In the genomic region with DNA sequence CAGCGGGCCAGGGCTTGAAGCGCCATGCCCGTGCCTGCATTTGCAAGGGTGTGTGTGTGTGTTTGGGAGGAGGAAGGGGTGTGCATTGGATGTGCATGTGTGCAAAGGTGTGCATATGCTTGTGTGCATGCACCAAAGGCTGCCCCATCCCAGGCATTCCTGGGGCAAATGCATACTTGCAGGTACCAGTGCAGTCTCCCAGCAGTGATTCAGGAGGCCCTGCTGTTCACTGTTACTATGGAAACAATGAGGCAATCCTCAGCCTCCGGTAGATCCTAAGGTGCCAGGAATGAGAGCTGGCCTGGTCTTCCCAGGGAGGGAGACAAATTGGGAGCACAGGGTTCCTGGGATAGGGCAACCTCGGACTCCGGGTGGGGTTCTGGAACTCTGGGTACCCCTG, we compare ENCODE assay signal across 13 cellular contexts. TPM values are rescaled to one million over a fixed set of nuclear protein-coding genes. Genes with fewer than 3 reads are reported as not detected.
A peak's percentile ranks its signal among the peaks of the same experiment; 100 is the strongest.
DNase-seq lines count a peak whose midpoint lies in the region; ATAC-seq, FAIRE-seq and TF ChIP-seq lines count a peak whose summit lies in the region.
"Had no signal": no experiment of that assay in that cellular context is flagged by ENCODE, and none has a peak within 500 bp of the region (broad histone marks: within the 10 kb centered on the region; RNA-seq: fewer than 3 reads in every experiment).

No MANE protein-coding gene starts in this region.

- in situ Hi-C loops in astrocyte of the spinal cord (cut with HindIII; ENCODE audit: low sequenced_read_pairs) = no loop called here

- H3K27me3 Mint-ChIP-seq in activated CD8-positive, alpha-beta memory T cell treated with anti-CD3 and anti-CD28 coated beads, Interleukin-2, amount 10 ng/mL, durations not matched to agents 7 days and 5 days = peaks cover 40% of the 10 kb centered on the region

- CTCF ChIA-PET in activated CD8-positive, alpha-beta memory T cell treated with anti-CD3 and anti-CD28 coated beads, Interleukin-2, amount 10 ng/mL, durations not matched to agents 7 days and 5 days (lab: Charles Lee) = interaction anchor here (0.8 to 2.4 kb wide), 4 partner anchors 14 to 166 kb away, joined by 3 to 8 read pairs (median 4); no protein-coding TSS in a partner anchor

- peak; percentile 43 for FAIRE-seq in H54 (lab: Jason Lieb, UNC)
- FAIRE-seq: GM18507 had no signal

- H3K9me3 Mint-ChIP-seq in activated CD8-positive, alpha-beta memory T cell treated with anti-CD3 and anti-CD28 coated beads, Interleukin-2, amount 10 ng/mL, durations not matched to agents 7 days and 5 days (ENCODE audit: low read depth) = no peaks in the 10 kb centered on the region
- H3K9me3 Mint-ChIP-seq: stimulated activated memory B cell treated with anti-CD40 and anti-IgM and Interleukin-4, amounts not matched to agents 10 μg/mL and 1 μg/mL and 100 μg/mL, for 72 hours had no signal

- TF ChIP-seq POLR2A in H54 (IDR thresholded peaks at IDR 0.05; ENCODE audit: low read depth, low read length) = no peak

- H3K36me3 ChIP-seq in kidney epithelial cell (ENCODE audit: control insufficient read depth, insufficient read depth, low read length) = no peaks in the 10 kb centered on the region

- TF ChIP-seq CTCF in astrocyte of the spinal cord (IDR thresholded peaks at IDR 0.05; ENCODE audit: low read depth, low read length) = no peak
- TF ChIP-seq CTCF in kidney epithelial cell (IDR thresholded peaks at IDR 0.05; ENCODE audit: insufficient read depth, low read length, poor library complexity, severe bottlenecking) = no peak

- H3K4me1 Mint-ChIP-seq in activated CD8-positive, alpha-beta memory T cell treated with anti-CD3 and anti-CD28 coated beads, Interleukin-2, amount 10 ng/mL, durations not matched to agents 7 days and 5 days = no peaks in the 10 kb centered on the region

- no peak overlapping the region for H3K27ac Mint-ChIP-seq in activated CD8-positive, alpha-beta memory T cell treated with anti-CD3 and anti-CD28 coated beads, Interleukin-2, amount 10 ng/mL, durations not matched to agents 7 days and 5 days
- H3K27ac Mint-ChIP-seq: stimulated activated memory B cell treated with anti-CD40 and anti-IgM and Interleukin-4, amounts not matched to agents 10 μg/mL and 1 μg/mL and 100 μg/mL, for 72 hours had no signal

- H3K4me3 ChIP-seq in astrocyte of the spinal cord (ENCODE audit: low read depth, low read length) (no peak overlapping the region), kidney epithelial cell (ENCODE audit: low read depth, low read length) (no peak overlapping the region)

- H3K36me3 Mint-ChIP-seq in activated CD8-positive, alpha-beta memory T cell treated with anti-CD3 and anti-CD28 coated beads, Interleukin-2, amount 10 ng/mL, durations not matched to agents 7 days and 5 days = no peaks in the 10 kb centered on the region
- H3K36me3 Mint-ChIP-seq: stimulated activated memory B cell treated with anti-CD40 and anti-IgM and Interleukin-4, amounts not matched to agents 10 μg/mL and 1 μg/mL and 100 μg/mL, for 72 hours had no signal

- peaks cover 10% of the 10 kb centered on the region for H3K27me3 ChIP-seq in kidney epithelial cell (ENCODE audit: control insufficient read depth, insufficient read depth, low read length)

- DNase-seq in DMS53 treated with DMSO at 0.1 percent for 48 hours (lab: John Stamatoyannopoulos, UW; ENCODE audit: unreplicated experiment) (peak; percentile 9), H54 (ENCODE audit: insufficient read length, low spot score) (peak; percentile 96), astrocyte of the spinal cord (ENCODE audit: low read depth, low spot score) (peak; percentile 19), kidney epithelial cell (ENCODE audit: low read depth) (peak; percentile 19), glomerular visceral epithelial cell (ENCODE audit: extremely low spot score) (no peak)
- no peak for DNase-seq in activated CD4-positive, alpha-beta T cell treated with anti-CD3 and anti-CD28 coated beads for 4 hours
- no peak for DNase-seq in activated CD8-positive, alpha-beta memory T cell treated with anti-CD3 and anti-CD28 coated beads, Interleukin-2, amount 10 ng/mL, durations not matched to agents 7 days and 5 days
- DNase-seq: Calu3 had no signal

- no peak for ATAC-seq in activated CD8-positive, alpha-beta memory T cell treated with anti-CD3 and anti-CD28 coated beads, Interleukin-2, amount 10 ng/mL, durations not matched to agents 7 days and 5 days
- ATAC-seq: left colon had no signal

- H3K4me3 Mint-ChIP-seq in activated CD8-positive, alpha-beta memory T cell treated with anti-CD3 and anti-CD28 coated beads, Interleukin-2, amount 10 ng/mL, durations not matched to agents 7 days and 5 days = no peak overlapping the region
- H3K4me3 Mint-ChIP-seq: stimulated activated memory B cell treated with anti-CD40 and anti-IgM and Interleukin-4, amounts not matched to agents 10 μg/mL and 1 μg/mL and 100 μg/mL, for 72 hours had no signal

RNA-seq across cellular contexts. Expression of gene FNDC5, which starts 7.5 kb away (rescaled TPM):
- total RNA-seq in kidney epithelial cell = 0.08 TPM in 1 of 2 replicates, not detected in the other
- not detected for total RNA-seq in activated CD8-positive, alpha-beta memory T cell treated with anti-CD3 and anti-CD28 coated beads, Interleukin-2, amount 10 ng/mL, durations not matched to agents 7 days and 5 days
- total RNA-seq: Calu3 had no signal

RNA-seq across cellular contexts. Expression of gene HPCA, which starts 8.1 kb away (rescaled TPM):
- total RNA-seq in kidney epithelial cell = not detected in 2 replicates
- under 1 TPM in 1 of 2 experiments, not detected in 1; 0.35 TPM for total RNA-seq in activated CD8-positive, alpha-beta memory T cell treated with anti-CD3 and anti-CD28 coated beads, Interleukin-2, amount 10 ng/mL, durations not matched to agents 7 days and 5 days
- total RNA-seq: Calu3, chondrocyte, SK-MEL-5 had no signal

RNA-seq across cellular contexts. Expression of gene TMEM54, which starts 23.0 kb away (rescaled TPM):
- total RNA-seq in kidney epithelial cell = 99.0 and 162 TPM in 2 replicates
- not detected for total RNA-seq in activated CD8-positive, alpha-beta memory T cell treated with anti-CD3 and anti-CD28 coated beads, Interleukin-2, amount 10 ng/mL, durations not matched to agents 7 days and 5 days

Comparison
In these comparisons a context has a peak if more than half of its experiments do, and no peak if none do; other contexts are left out.
1. DNase-seq: peak in DMS53 treated with DMSO at 0.1 percent for 48 hours (single experiment), H54 (single experiment), astrocyte of the spinal cord (single experiment) and kidney epithelial cell (single experiment); none in activated CD4-positive, alpha-beta T cell treated with anti-CD3 and anti-CD28 coated beads for 4 hours (0 of 2), glomerular visceral epithelial cell (single experiment) and activated CD8-positive, alpha-beta memory T cell treated with anti-CD3 and anti-CD28 coated beads, Interleukin-2, amount 10 ng/mL, durations not matched to agents 7 days and 5 days (single experiment).
2. RNA of gene TMEM54, which starts 23.0 kb away (total RNA-seq): 99.0 to 162 TPM in kidney epithelial cell; not detected in activated CD8-positive, alpha-beta memory T cell treated with anti-CD3 and anti-CD28 coated beads, Interleukin-2, amount 10 ng/mL, durations not matched to agents 7 days and 5 days; every median in the first group is over 10 times any median in the second.